In the genomic region with DNA sequence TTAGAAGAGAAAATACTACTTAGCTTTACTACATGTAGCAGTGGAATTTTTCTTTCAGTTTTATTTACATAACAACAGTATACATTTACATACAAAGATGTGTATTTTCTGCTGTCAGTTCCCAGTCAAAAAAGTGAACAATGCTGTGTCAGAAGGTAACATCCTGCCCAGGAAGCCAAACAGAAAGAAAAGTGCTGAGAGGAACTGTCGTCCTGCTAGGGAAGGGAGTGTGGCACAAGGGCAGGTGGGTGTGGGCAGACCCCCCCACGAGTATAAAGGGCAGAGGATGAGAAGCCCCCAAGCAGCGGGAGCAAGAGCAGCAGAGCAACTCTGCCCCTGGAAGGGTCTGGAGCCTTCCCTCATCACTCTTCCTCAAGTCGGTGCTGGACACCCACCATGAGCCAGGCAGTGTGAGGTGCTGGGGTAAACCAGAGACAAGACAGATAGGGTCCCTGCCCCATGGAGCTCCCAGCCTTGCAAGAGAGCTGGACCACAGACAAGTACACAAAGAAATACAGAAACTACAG, we compare ENCODE assay signal across 1 cellular context.
TF ChIP-seq lines count a peak whose summit lies in the region.

No MANE protein-coding gene starts in this region.

TF ChIP-seq in GM12878, 131 proteins besides CTCF, POLR2A, EP300 and RAD21:
- TF ChIP-seq MTA3 (IDR thresholded peaks at IDR 0.05; ENCODE audit: borderline replicate concordance, low read length) (no peak), POU2F2 (IDR thresholded peaks at IDR 0.05; ENCODE audit: borderline replicate concordance, low read depth, low read length) (no peak), E4F1 (IDR thresholded peaks at IDR 0.05; ENCODE audit: borderline replicate concordance, partially characterized antibody) (no peak), SUPT20H (IDR thresholded peaks at IDR 0.05; ENCODE audit: borderline replicate concordance, control insufficient read depth, low read depth, low read length) (no peak), MYC (IDR thresholded peaks at IDR 0.05; ENCODE audit: insufficient read depth, insufficient read length, insufficient replicate concordance, low read length, severe bottlenecking) (no peak), CUX1 (IDR thresholded peaks at IDR 0.05; ENCODE audit: insufficient replicate concordance, low read depth, low read length) (no peak), CEBPZ (IDR thresholded peaks at IDR 0.05; ENCODE audit: low read depth, low read length) (no peak), ZSCAN29 (IDR thresholded peaks at IDR 0.05) (no peak), KAT2A (conservative IDR thresholded peaks at IDR 0.05; ENCODE audit: control insufficient read depth, low read depth, low read length) (no peak), FOXK2 (IDR thresholded peaks at IDR 0.05) (no peak), IKZF1 (conservative IDR thresholded peaks at IDR 0.05) (no peak)
